11 cellular contexts compared by ENCODE assay signal in the genomic region with DNA sequence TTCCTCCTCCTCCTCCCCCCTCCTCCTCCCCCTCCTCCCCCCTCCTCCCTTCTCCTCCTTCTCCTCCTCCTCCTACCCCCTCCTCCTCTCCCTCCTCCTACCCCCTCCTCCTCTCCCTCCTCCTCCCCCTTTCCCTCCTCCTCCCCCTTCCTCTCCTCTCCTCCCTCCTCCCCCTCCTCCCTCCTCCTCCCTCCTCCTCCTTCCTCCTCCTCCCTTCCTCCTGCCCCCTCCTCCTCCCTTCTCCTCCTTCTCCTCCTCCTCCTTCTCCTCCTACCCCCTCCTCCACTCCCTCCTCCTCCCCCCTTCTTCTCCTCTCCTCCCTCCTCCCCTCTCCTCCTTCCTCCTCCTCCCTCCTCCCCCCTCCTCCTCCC. TPM values are rescaled to one million over a fixed set of nuclear protein-coding genes. Genes with fewer than 3 reads are reported as not detected.
DNase-seq lines count a peak whose midpoint lies in the region; ATAC-seq and TF ChIP-seq lines count a peak whose summit lies in the region.
"Had no signal": no experiment of that assay in that cellular context is flagged by ENCODE, and none has a peak within 500 bp of the region (broad histone marks: within the 10 kb centered on the region; RNA-seq: fewer than 3 reads in every experiment).

No MANE protein-coding gene starts in this region.

- no peak for TF ChIP-seq POLR2A in testis (IDR thresholded peaks at IDR 0.05)

- intact Hi-C loops in Panc1 (cut with micrococcal nuclease; ENCODE audit: unreplicated experiment) (no loop called here), testis (cut with DNase I; ENCODE audit: low total_unique reads) (no loop called here)

- ATAC-seq in Panc1: no peak

- CTCF ChIA-PET in activated CD4-positive, alpha-beta T cell treated with anti-CD3 and anti-CD28 coated beads, Interleukin-2, amount 10 ng/mL, durations not matched to agents 7 days and 5 days (lab: Charles Lee): interaction anchor here (0.5 to 2.1 kb wide), 32 partner anchors 8 to 930 kb away, joined by 3 to 20 read pairs (median 4); a partner anchor contains a TSS
- CTCF ChIA-PET in Panc1 (lab: Charles Lee): interaction anchor here (0.5 to 1.5 kb wide), 4 partner anchors 15 to 234 kb away, joined by 3 to 11 read pairs (median 4); a partner anchor contains a TSS

- no peaks in the 10 kb centered on the region for H3K36me3 ChIP-seq in Panc1 (ENCODE audit: control insufficient read depth, insufficient read depth, low read length)
- H3K36me3 ChIP-seq in endodermal cell (ENCODE audit: control insufficient read depth, insufficient read depth, low read length): no peaks in the 10 kb centered on the region
- H3K36me3 ChIP-seq in testis (ENCODE audit: low read depth, missing control alignments): no peaks in the 10 kb centered on the region

- BruUV-seq in Panc1 (replicated peaks; lab: Mats Ljungman, UMichigan): no TSS peak

- no peak for DNase-seq in activated CD4-positive, alpha-beta T cell treated with anti-CD3 and anti-CD28 coated beads, Interleukin-2, amount 10 ng/mL, durations not matched to agents 7 days and 5 days
- no peak for DNase-seq in activated CD4-positive, alpha-beta T cell treated with anti-CD3 and anti-CD28 coated beads for 48 hours
- DNase-seq in Panc1 (ENCODE audit: low read depth, low spot score): no peak
- no peak for DNase-seq in endodermal cell
- no peak for DNase-seq in testis
- no peak for DNase-seq in NCI-H2227 (lab: John Stamatoyannopoulos, UW; ENCODE audit: unreplicated experiment)
- no peak for DNase-seq in EL
- no peak for DNase-seq in nephron progenitor cell

- H3K4me1 ChIP-seq in Panc1 (ENCODE audit: control insufficient read depth, insufficient read depth, low read length): peaks cover 19% of the 10 kb centered on the region
- no peaks in the 10 kb centered on the region for H3K4me1 ChIP-seq in endodermal cell (ENCODE audit: control insufficient read depth, insufficient read depth, low read length)
- peaks cover 9% of the 10 kb centered on the region for H3K4me1 ChIP-seq in testis

- H3K27me3 ChIP-seq in Panc1 (ENCODE audit: control insufficient read depth, insufficient read depth, low read length) (no peaks in the 10 kb centered on the region), endodermal cell (ENCODE audit: control insufficient read depth, insufficient read depth, low read length, poor library complexity, severe bottlenecking) (no peaks in the 10 kb centered on the region), testis (no peaks in the 10 kb centered on the region)

- no peak overlapping the region for H3K9ac ChIP-seq in endodermal cell (ENCODE audit: extremely low read depth, low read length, poor library complexity, severe bottlenecking)

- H3K4me3 ChIP-seq in Panc1 (ENCODE audit: low read depth in 2 of 2, low read length in 2 of 2): no peak overlapping the region; a peak in 1 of 4 replicates
- no peak overlapping the region for H3K4me3 ChIP-seq in endodermal cell (ENCODE audit: low read length)
- H3K4me3 ChIP-seq in testis: no peak overlapping the region

- no peak for TF ChIP-seq CTCF in Panc1 (IDR thresholded peaks at IDR 0.05)
- no peak for TF ChIP-seq CTCF in endodermal cell (conservative IDR thresholded peaks at IDR 0.05)
- no peak for TF ChIP-seq CTCF in testis (IDR thresholded peaks at IDR 0.05)
- TF ChIP-seq CTCF in nephron progenitor cell (IDR thresholded peaks at IDR 0.05): no peak

- no peaks in the 10 kb centered on the region for H3K36me3 Mint-ChIP-seq in activated CD4-positive, alpha-beta T cell treated with anti-CD3 and anti-CD28 coated beads, Interleukin-2, amount 10 ng/mL, durations not matched to agents 7 days and 5 days (ENCODE audit: low read depth)
- H3K36me3 Mint-ChIP-seq in endodermal cell (ENCODE audit: low read depth): no peaks in the 10 kb centered on the region
- no peaks in the 10 kb centered on the region for H3K36me3 Mint-ChIP-seq in nephron progenitor cell (ENCODE audit: low read depth)

- peaks cover 3% of the 10 kb centered on the region for H3K9me3 Mint-ChIP-seq in activated CD4-positive, alpha-beta T cell treated with anti-CD3 and anti-CD28 coated beads, Interleukin-2, amount 10 ng/mL, durations not matched to agents 7 days and 5 days
- H3K9me3 Mint-ChIP-seq in endodermal cell: no peaks in the 10 kb centered on the region
- no peaks in the 10 kb centered on the region for H3K9me3 Mint-ChIP-seq in nephron progenitor cell

- H3K27me3 Mint-ChIP-seq in activated CD4-positive, alpha-beta T cell treated with anti-CD3 and anti-CD28 coated beads, Interleukin-2, amount 10 ng/mL, durations not matched to agents 7 days and 5 days: no peaks in the 10 kb centered on the region
- H3K27me3 Mint-ChIP-seq in endodermal cell (ENCODE audit: insufficient read depth) (peaks cover 14% of the 10 kb centered on the region), nephron progenitor cell (ENCODE audit: low read depth, poor library complexity) (peaks cover 20% of the 10 kb centered on the region)

- no peak overlapping the region for H3K4me3 Mint-ChIP-seq in activated CD4-positive, alpha-beta T cell treated with anti-CD3 and anti-CD28 coated beads, Interleukin-2, amount 10 ng/mL, durations not matched to agents 7 days and 5 days
- peak overlapping the region; percentile 54 for H3K4me3 Mint-ChIP-seq in endodermal cell
- no peak overlapping the region for H3K4me3 Mint-ChIP-seq in nephron progenitor cell

- H3K27ac Mint-ChIP-seq in activated CD4-positive, alpha-beta T cell treated with anti-CD3 and anti-CD28 coated beads, Interleukin-2, amount 10 ng/mL, durations not matched to agents 7 days and 5 days: peak overlapping the region; percentile 83
- H3K27ac Mint-ChIP-seq in endodermal cell (no peak overlapping the region), nephron progenitor cell (no peak overlapping the region)

- no peaks in the 10 kb centered on the region for H3K9me3 ChIP-seq in Panc1 (ENCODE audit: control insufficient read depth, insufficient read depth, low read depth, low read length)
- H3K9me3 ChIP-seq in endodermal cell (ENCODE audit: control insufficient read depth, low read length): no peaks in the 10 kb centered on the region
- H3K9me3 ChIP-seq in testis: no peaks in the 10 kb centered on the region

- POLR2A ChIA-PET in activated CD4-positive, alpha-beta T cell treated with anti-CD3 and anti-CD28 coated beads, Interleukin-2, amount 10 ng/mL, durations not matched to agents 7 days and 5 days (lab: Charles Lee): no interaction called here
- POLR2A ChIA-PET in Panc1 (lab: Charles Lee): no interaction called here

- H3K27ac ChIP-seq in Panc1 (ENCODE audit: low read length) (peak overlapping the region; percentile 91; the same call in 1 of the 2 replicates), endodermal cell (ENCODE audit: low read depth, low read length) (no peak overlapping the region), testis (peak overlapping the region; percentile 49 to 79)

- peaks cover 42% of the 10 kb centered on the region for H3K4me1 Mint-ChIP-seq in activated CD4-positive, alpha-beta T cell treated with anti-CD3 and anti-CD28 coated beads, Interleukin-2, amount 10 ng/mL, durations not matched to agents 7 days and 5 days
- peaks cover 5% of the 10 kb centered on the region for H3K4me1 Mint-ChIP-seq in endodermal cell
- peaks cover 43% of the 10 kb centered on the region for H3K4me1 Mint-ChIP-seq in nephron progenitor cell

- in situ Hi-C loops in Panc1 (cut with HindIII; ENCODE audit: low pct_unique_long_range_greater_than_20kb, low sequenced_read_pairs): no loop called here

RNA-seq across cellular contexts. Expression of a gene that starts 6.6 kb away (rescaled TPM):
- total RNA-seq in activated CD4-positive, alpha-beta T cell treated with anti-CD3 and anti-CD28 coated beads, Interleukin-2, amount 10 ng/mL, durations not matched to agents 7 days and 5 days: 10 to 100 TPM; 20.8 to 21.4 TPM
- total RNA-seq in Panc1 (2021; ENCODE audit: unreplicated experiment): 15.9 TPM
- 5.8 TPM for polyA plus RNA-seq in Panc1 (2012; ENCODE audit: insufficient read length)
- 10 to 100 TPM; 23.1 to 31.5 TPM for total RNA-seq in endodermal cell
- polyA plus RNA-seq in endodermal cell (2013, experiment 1 of 2): 11.4 TPM
- 12.5 TPM for polyA plus RNA-seq in endodermal cell (2013, experiment 2 of 2)
- total RNA-seq in testis: 10 to 100 TPM; 22.9 to 23.9 TPM
- polyA plus RNA-seq in testis (ENCODE audit: insufficient read depth, low read depth, low replicate concordance): 14.0 TPM

RNA-seq across cellular contexts. Expression of a gene that starts 29.5 kb away (rescaled TPM):
- not detected for total RNA-seq in activated CD4-positive, alpha-beta T cell treated with anti-CD3 and anti-CD28 coated beads, Interleukin-2, amount 10 ng/mL, durations not matched to agents 7 days and 5 days
- total RNA-seq in Panc1 (2021; ENCODE audit: unreplicated experiment) (not detected), endodermal cell (not detected), testis (1 to 10 TPM; 1.4 to 1.9 TPM)
- 0.19 TPM for polyA plus RNA-seq in Panc1 (2012; ENCODE audit: insufficient read length)
- 0.36 TPM for polyA plus RNA-seq in endodermal cell (2013, experiment 1 of 2)
- polyA plus RNA-seq in endodermal cell (2013, experiment 2 of 2): not detected
- polyA plus RNA-seq in testis (ENCODE audit: insufficient read depth, low read depth, low replicate concordance): 1.2 TPM
- total RNA-seq: activated CD8-positive, alpha-beta memory T cell treated with anti-CD3 and anti-CD28 coated beads for 36 hours; aorta; pulmonary artery endothelial cell had no signal

RNA-seq across cellular contexts. Expression of a gene that starts 42.9 kb away (rescaled TPM):
- total RNA-seq in activated CD4-positive, alpha-beta T cell treated with anti-CD3 and anti-CD28 coated beads, Interleukin-2, amount 10 ng/mL, durations not matched to agents 7 days and 5 days: 10 to 100 TPM; 62.5 to 72.6 TPM
- total RNA-seq in Panc1 (2021; ENCODE audit: unreplicated experiment): 70.7 TPM
- 42.7 TPM for polyA plus RNA-seq in Panc1 (2012; ENCODE audit: insufficient read length)
- total RNA-seq in endodermal cell: 100 to 1,000 TPM; 129 to 166 TPM
- 141 TPM for polyA plus RNA-seq in endodermal cell (2013, experiment 1 of 2)
- polyA plus RNA-seq in endodermal cell (2013, experiment 2 of 2): 140 TPM
- 10 to 100 TPM; 72.7 to 72.8 TPM for total RNA-seq in testis
- 53.7 TPM for polyA plus RNA-seq in testis (ENCODE audit: insufficient read depth, low read depth, low replicate concordance)

RNA-seq across cellular contexts. Expression of a gene that starts 45.0 kb away (rescaled TPM):
- total RNA-seq in activated CD4-positive, alpha-beta T cell treated with anti-CD3 and anti-CD28 coated beads, Interleukin-2, amount 10 ng/mL, durations not matched to agents 7 days and 5 days: not detected
- total RNA-seq in Panc1 (2021; ENCODE audit: unreplicated experiment): not detected
- polyA plus RNA-seq in Panc1 (2012; ENCODE audit: insufficient read length): not detected
- total RNA-seq in endodermal cell: not detected
- not detected for polyA plus RNA-seq in endodermal cell (2013, experiment 1 of 2)
- not detected for polyA plus RNA-seq in endodermal cell (2013, experiment 2 of 2)
- under 1 TPM; 0.31 to 0.39 TPM for total RNA-seq in testis
- 2.7 TPM for polyA plus RNA-seq in testis (ENCODE audit: insufficient read depth, low read depth, low replicate concordance)
- total RNA-seq: activated CD8-positive, alpha-beta memory T cell treated with anti-CD3 and anti-CD28 coated beads for 36 hours; aorta; pulmonary artery endothelial cell had no signal

RNA-seq across cellular contexts. Expression of a gene that starts 51.7 kb away (rescaled TPM):
- under 1 TPM; 0.20 to 0.23 TPM for total RNA-seq in activated CD4-positive, alpha-beta T cell treated with anti-CD3 and anti-CD28 coated beads, Interleukin-2, amount 10 ng/mL, durations not matched to agents 7 days and 5 days
- 4.3 TPM for total RNA-seq in Panc1 (2021; ENCODE audit: unreplicated experiment)
- polyA plus RNA-seq in Panc1 (2012; ENCODE audit: insufficient read length): 4.5 TPM
- under 1 TPM in 1 of 2 donors, not detected in 1; 0.55 TPM for total RNA-seq in endodermal cell
- 0.53 TPM for polyA plus RNA-seq in endodermal cell (2013, experiment 1 of 2)
- polyA plus RNA-seq in endodermal cell (2013, experiment 2 of 2): 0.46 TPM
- 10 to 100 TPM; 12.4 to 19.4 TPM for total RNA-seq in testis
- polyA plus RNA-seq in testis (ENCODE audit: insufficient read depth, low read depth, low replicate concordance): 9.1 TPM
